ENCODE assay signal across 1 cellular context in genomic region chr2:8629402-8629801, GRCh38.
TF ChIP-seq lines count a peak whose summit lies in the region.

No MANE protein-coding gene starts in this region.

TF ChIP-seq in H1, 55 proteins besides CTCF, POLR2A, EP300 and RAD21:
- TF ChIP-seq SP4 (IDR thresholded peaks at IDR 0.05; ENCODE audit: low read length) (no peak), RFX5 (IDR thresholded peaks at IDR 0.05; ENCODE audit: borderline replicate concordance, low read depth, low read length) (no peak), KDM4A (IDR thresholded peaks at IDR 0.05; ENCODE audit: low read depth, low read length, severe bottlenecking) (no peak), FOSL1 (IDR thresholded peaks at IDR 0.05; ENCODE audit: insufficient read depth, low read depth, low read length) (no peak), POLR2AphosphoS5 (IDR thresholded peaks at IDR 0.05; ENCODE audit: low read depth, low read length) (no peak), TBP (IDR thresholded peaks at IDR 0.05; ENCODE audit: low read depth, low read length) (no peak)
TF ChIP-seq in H1: peak in this region for 0.
